16 cellular contexts compared by ENCODE assay signal in the genomic region with DNA sequence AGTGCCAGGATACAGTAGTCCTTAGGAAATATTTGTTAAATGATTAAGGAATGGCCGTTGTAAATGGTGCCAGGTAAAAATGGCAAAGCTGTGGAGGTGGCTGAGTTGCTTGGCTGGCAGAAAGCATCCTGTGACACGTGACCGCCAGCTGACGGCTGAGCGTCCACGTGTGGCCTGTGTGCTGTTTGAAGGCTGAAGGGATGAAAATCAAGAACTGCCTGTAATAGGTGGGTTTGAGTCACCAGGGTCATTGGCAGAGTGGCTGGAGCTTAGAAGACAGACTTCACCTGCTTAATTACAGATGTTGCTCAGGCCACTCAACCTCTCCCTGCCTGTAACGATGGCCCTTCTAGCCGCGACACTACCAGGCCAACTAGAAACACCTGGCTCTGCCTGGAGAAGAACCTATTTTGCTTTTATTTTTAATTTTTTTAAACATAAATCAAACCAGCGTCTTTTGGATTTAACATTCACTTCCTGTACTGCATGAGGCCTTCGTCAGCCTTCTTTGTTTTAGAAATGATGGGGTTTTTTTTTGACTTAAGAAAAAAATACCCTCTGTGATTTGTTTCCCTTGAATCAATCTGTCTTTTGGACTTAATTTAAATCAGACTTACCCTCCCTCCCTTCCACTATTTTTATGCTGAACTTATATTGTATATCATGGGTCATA.
DNase-seq lines count a peak whose midpoint lies in the region; ATAC-seq and TF ChIP-seq lines count a peak whose summit lies in the region.
"Had no signal": no experiment of that assay in that cellular context is flagged by ENCODE, and none has a peak within 500 bp of the region (broad histone marks: within the 10 kb centered on the region; RNA-seq: fewer than 3 reads in every experiment).

No MANE protein-coding gene starts in this region.

- WGBS in body of pancreas, 2 donors: 31 to 44% methylated on average over 11 of the region's 11 CpGs

- no peak for TF ChIP-seq POLR2A in body of pancreas (IDR thresholded peaks at IDR 0.05)

- H3K4me1 Mint-ChIP-seq in activated CD8-positive, alpha-beta T cell treated with anti-CD3 and anti-CD28 coated beads for 36 hours (ENCODE audit: low read depth): peaks cover 37% of the 10 kb centered on the region
- H3K4me1 Mint-ChIP-seq in activated CD8-positive, alpha-beta T cell treated with anti-CD3 and anti-CD28 coated beads, Interleukin-2, amount 10 ng/mL, durations not matched to agents 7 days and 5 days (ENCODE audit: low read depth): peaks cover 45% of the 10 kb centered on the region
- peaks cover 42 to 67% of the 10 kb centered on the region in 2 donors for H3K4me1 Mint-ChIP-seq in stimulated activated naive B cell treated with anti-CD40 and anti-IgM and Interleukin-4, amounts not matched to agents 10 μg/mL and 1 μg/mL and 100 μg/mL, for 72 hours

- no peaks in the 10 kb centered on the region for H3K36me3 Mint-ChIP-seq in activated CD8-positive, alpha-beta T cell treated with anti-CD3 and anti-CD28 coated beads for 36 hours (ENCODE audit: low read depth)
- H3K36me3 Mint-ChIP-seq in activated CD8-positive, alpha-beta T cell treated with anti-CD3 and anti-CD28 coated beads, Interleukin-2, amount 10 ng/mL, durations not matched to agents 7 days and 5 days (ENCODE audit: low read depth): peaks cover 14% of the 10 kb centered on the region
- H3K36me3 Mint-ChIP-seq in stimulated activated naive B cell treated with anti-CD40 and anti-IgM and Interleukin-4, amounts not matched to agents 10 μg/mL and 1 μg/mL and 100 μg/mL, for 72 hours: no peaks in the 10 kb centered on the region

- POLR2A ChIA-PET in activated CD8-positive, alpha-beta T cell treated with anti-CD3 and anti-CD28 coated beads for 36 hours (lab: Charles Lee): no interaction called here
- POLR2A ChIA-PET in activated CD8-positive, alpha-beta T cell treated with anti-CD3 and anti-CD28 coated beads, Interleukin-2, amount 10 ng/mL, durations not matched to agents 7 days and 5 days (lab: Charles Lee): no interaction called here

- TF ChIP-seq CTCF in activated CD8-positive, alpha-beta T cell treated with anti-CD3 and anti-CD28 coated beads for 36 hours (IDR thresholded peaks at IDR 0.05): no peak
- TF ChIP-seq CTCF in body of pancreas (IDR thresholded peaks at IDR 0.05): no peak

- no peak for ATAC-seq in activated CD8-positive, alpha-beta T cell treated with anti-CD3 and anti-CD28 coated beads for 36 hours
- no peak for ATAC-seq in activated CD8-positive, alpha-beta T cell treated with anti-CD3 and anti-CD28 coated beads, Interleukin-2, amount 10 ng/mL, durations not matched to agents 7 days and 5 days
- ATAC-seq in body of pancreas (peak; percentile 96), HG03457 (IDR thresholded peaks at IDR 0.05; ENCODE audit: unreplicated experiment) (no peak), GM19351 (IDR thresholded peaks at IDR 0.05; ENCODE audit: unreplicated experiment) (no peak)
- peak; percentile 82 to 89 for ATAC-seq in stimulated activated naive B cell treated with anti-CD40 and anti-IgM and Interleukin-4, amounts not matched to agents 10 μg/mL and 1 μg/mL and 100 μg/mL, for 72 hours (replicated peaks)
- ATAC-seq: gastroesophageal sphincter had no signal

- H3K4me3 Mint-ChIP-seq in activated CD8-positive, alpha-beta T cell treated with anti-CD3 and anti-CD28 coated beads for 36 hours: no peak overlapping the region
- no peak overlapping the region for H3K4me3 Mint-ChIP-seq in activated CD8-positive, alpha-beta T cell treated with anti-CD3 and anti-CD28 coated beads, Interleukin-2, amount 10 ng/mL, durations not matched to agents 7 days and 5 days
- peak overlapping the region in 1 of 2 donors; percentile 39 for H3K4me3 Mint-ChIP-seq in stimulated activated naive B cell treated with anti-CD40 and anti-IgM and Interleukin-4, amounts not matched to agents 10 μg/mL and 1 μg/mL and 100 μg/mL, for 72 hours

- no peaks in the 10 kb centered on the region for H3K9me3 Mint-ChIP-seq in activated CD8-positive, alpha-beta T cell treated with anti-CD3 and anti-CD28 coated beads for 36 hours
- H3K9me3 Mint-ChIP-seq in activated CD8-positive, alpha-beta T cell treated with anti-CD3 and anti-CD28 coated beads, Interleukin-2, amount 10 ng/mL, durations not matched to agents 7 days and 5 days (ENCODE audit: insufficient read depth): no peaks in the 10 kb centered on the region
- H3K9me3 Mint-ChIP-seq in stimulated activated naive B cell treated with anti-CD40 and anti-IgM and Interleukin-4, amounts not matched to agents 10 μg/mL and 1 μg/mL and 100 μg/mL, for 72 hours: no peaks in the 10 kb centered on the region

- H3K4me1 ChIP-seq in body of pancreas: peaks cover 23% of the 10 kb centered on the region

- no peaks in the 10 kb centered on the region for H3K9me3 ChIP-seq in body of pancreas
- H3K9me3 ChIP-seq: gastroesophageal sphincter had no signal

- H3K36me3 ChIP-seq in body of pancreas (replicated peaks in 1 of 2; ENCODE audit: insufficient read depth in 1 of 2, low read depth in 2 of 2): no peaks in the 10 kb centered on the region
- H3K36me3 ChIP-seq: brain microvascular endothelial cell, gastroesophageal sphincter had no signal

- intact Hi-C loops in activated CD8-positive, alpha-beta T cell treated with anti-CD3 and anti-CD28 coated beads for 36 hours (cut with micrococcal nuclease): no loop called here
- intact Hi-C loops in body of pancreas (cut with DNase I): no loop called here

- no peaks in the 10 kb centered on the region for H3K27me3 ChIP-seq in body of pancreas
- H3K27me3 ChIP-seq: brain microvascular endothelial cell, gastroesophageal sphincter had no signal

- H3K27me3 Mint-ChIP-seq in activated CD8-positive, alpha-beta T cell treated with anti-CD3 and anti-CD28 coated beads for 36 hours: no peaks in the 10 kb centered on the region
- H3K27me3 Mint-ChIP-seq in activated CD8-positive, alpha-beta T cell treated with anti-CD3 and anti-CD28 coated beads, Interleukin-2, amount 10 ng/mL, durations not matched to agents 7 days and 5 days (ENCODE audit: low read depth): no peaks in the 10 kb centered on the region
- H3K27me3 Mint-ChIP-seq in stimulated activated naive B cell treated with anti-CD40 and anti-IgM and Interleukin-4, amounts not matched to agents 10 μg/mL and 1 μg/mL and 100 μg/mL, for 72 hours: no peaks in the 10 kb centered on the region

- DNase-seq in activated CD8-positive, alpha-beta T cell treated with anti-CD3 and anti-CD28 coated beads for 36 hours: no peak
- DNase-seq in activated CD8-positive, alpha-beta T cell treated with anti-CD3 and anti-CD28 coated beads, Interleukin-2, amount 10 ng/mL, durations not matched to agents 7 days and 5 days: no peak
- DNase-seq in NCI-H1417 treated with DMSO at 0.1 percent for 48 hours (lab: John Stamatoyannopoulos, UW) (peak; percentile 51), body of pancreas (peak; percentile 84 to 89 (median 86)), D341Med (ENCODE audit: low spot score) (no peak)
- peak; percentile 28 for DNase-seq in stimulated activated naive B cell treated with anti-CD40 and anti-IgM and Interleukin-4, amounts not matched to agents 10 μg/mL and 1 μg/mL and 100 μg/mL, for 72 hours
- DNase-seq: ACHN; activated CD8-positive, alpha-beta memory T cell treated with anti-CD3 and anti-CD28 coated beads, Interleukin-2, amount 50 U/mL, for 48 hours; activated naive CD4-positive, alpha-beta T cell treated with Interleukin-2 at 50 U/mL for 16 hours; brain microvascular endothelial cell; mammary epithelial cell; NCI-H2081 treated with DMSO at 0.1 percent for 48 hours; Right ventricle myocardium superior had no signal

- no peak overlapping the region for H3K4me3 ChIP-seq in body of pancreas
- H3K4me3 ChIP-seq: gastroesophageal sphincter had no signal

- CTCF ChIA-PET in activated CD8-positive, alpha-beta T cell treated with anti-CD3 and anti-CD28 coated beads for 36 hours (lab: Charles Lee): interaction anchor here (1.3 kb wide), 1 partner anchor 214 kb away, joined by 3 read pairs; no protein-coding TSS in a partner anchor
- CTCF ChIA-PET in activated CD8-positive, alpha-beta T cell treated with anti-CD3 and anti-CD28 coated beads, Interleukin-2, amount 10 ng/mL, durations not matched to agents 7 days and 5 days (lab: Charles Lee): interaction anchor here (1.0 to 2.1 kb wide), 2 partner anchors 15 to 79 kb away, joined by 3 to 8 read pairs; no protein-coding TSS in a partner anchor

- peak overlapping the region in 3 of 4 donors; percentile 7 to 38 (median 32) for H3K27ac ChIP-seq in body of pancreas
- H3K27ac ChIP-seq: brain microvascular endothelial cell had no signal

- peak overlapping the region; percentile 15 for H3K27ac Mint-ChIP-seq in activated CD8-positive, alpha-beta T cell treated with anti-CD3 and anti-CD28 coated beads for 36 hours
- no peak overlapping the region for H3K27ac Mint-ChIP-seq in activated CD8-positive, alpha-beta T cell treated with anti-CD3 and anti-CD28 coated beads, Interleukin-2, amount 10 ng/mL, durations not matched to agents 7 days and 5 days
- H3K27ac Mint-ChIP-seq in stimulated activated naive B cell treated with anti-CD40 and anti-IgM and Interleukin-4, amounts not matched to agents 10 μg/mL and 1 μg/mL and 100 μg/mL, for 72 hours: peak overlapping the region; percentile 10

Comparison
In these comparisons a context has a peak if more than half of its experiments do, and no peak if none do; other contexts are left out.
1. ATAC-seq: peak in body of pancreas (single experiment) and stimulated activated naive B cell treated with anti-CD40 and anti-IgM and Interleukin-4, amounts not matched to agents 10 μg/mL and 1 μg/mL and 100 μg/mL, for 72 hours (2 of 2); none in activated CD8-positive, alpha-beta T cell treated with anti-CD3 and anti-CD28 coated beads for 36 hours (single experiment), activated CD8-positive, alpha-beta T cell treated with anti-CD3 and anti-CD28 coated beads, Interleukin-2, amount 10 ng/mL, durations not matched to agents 7 days and 5 days (single experiment), HG03457 (single experiment) and GM19351 (single experiment).
2. DNase-seq: peak in NCI-H1417 treated with DMSO at 0.1 percent for 48 hours (single experiment), body of pancreas (4 of 4) and stimulated activated naive B cell treated with anti-CD40 and anti-IgM and Interleukin-4, amounts not matched to agents 10 μg/mL and 1 μg/mL and 100 μg/mL, for 72 hours (single experiment); none in activated CD8-positive, alpha-beta T cell treated with anti-CD3 and anti-CD28 coated beads for 36 hours (single experiment), activated CD8-positive, alpha-beta T cell treated with anti-CD3 and anti-CD28 coated beads, Interleukin-2, amount 10 ng/mL, durations not matched to agents 7 days and 5 days (single experiment) and D341Med (single experiment).